In genomic region chr6:36364061-36364635, GRCh38 we compare ENCODE assay signal across 7 cellular contexts. TPM values are rescaled to one million over a fixed set of nuclear protein-coding genes. Genes with fewer than 3 reads are reported as not detected.
"Had no signal": no experiment of that assay in that cellular context is flagged by ENCODE, and none has a peak within 500 bp of the region (broad histone marks: within the 10 kb centered on the region; RNA-seq: fewer than 3 reads in every experiment).

No MANE protein-coding gene starts in this region.

RNA-seq across cellular contexts. Expression of gene ETV7, which starts 23.3 kb away (rescaled TPM):
- total RNA-seq: PC-3, Right ventricle myocardium superior had no signal

RNA-seq across cellular contexts. Expression of gene BNIP5, which starts 27.5 kb away (rescaled TPM):
- total RNA-seq: LHCN-M2, MCF 10A, NCI-H460, PC-3, Right ventricle myocardium superior, SJSA1 had no signal
- polyA plus RNA-seq: SK-N-SH had no signal
